ENCODE assay signal across 12 cellular contexts in the genomic region with DNA sequence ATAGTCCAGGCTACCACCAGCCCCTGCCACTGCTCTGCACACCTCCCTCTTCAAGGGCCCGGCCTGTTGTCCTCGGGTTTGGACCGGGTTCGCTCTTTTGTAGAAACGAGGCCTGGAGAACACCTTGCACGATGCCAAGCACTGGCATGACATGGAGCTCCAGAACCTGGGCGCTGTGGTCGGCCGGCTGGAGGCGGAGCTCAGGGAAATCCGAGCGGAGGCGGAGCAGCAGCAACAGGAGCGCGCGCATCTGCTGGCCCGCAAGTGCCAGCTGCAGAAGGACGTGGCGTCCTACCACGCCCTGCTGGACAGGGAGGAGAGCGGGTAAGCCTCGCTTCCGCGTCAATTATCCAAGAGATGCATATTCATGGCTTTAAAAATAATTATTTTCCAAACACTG.
A peak's percentile ranks its signal among the peaks of the same experiment; 100 is the strongest.
DNase-seq lines count a peak whose midpoint lies in the region; TF ChIP-seq lines count a peak whose summit lies in the region.
"Had no signal": no experiment of that assay in that cellular context is flagged by ENCODE, and none has a peak within 500 bp of the region (broad histone marks: within the 10 kb centered on the region; RNA-seq: fewer than 3 reads in every experiment).

No MANE protein-coding gene starts in this region.

- dilution Hi-C loops in mammary epithelial cell (cut with HindIII; ENCODE audit: low sequenced_read_pairs) = loop anchor here (5.0 kb wide), 1 partner anchor 90 kb away; no protein-coding TSS in a partner anchor

- H3K36me3 ChIP-seq in mammary epithelial cell (ENCODE audit: insufficient read depth, low read length) = no peaks in the 10 kb centered on the region

- H3K4me1 ChIP-seq in mammary epithelial cell (ENCODE audit: insufficient read depth, low read length) = no peaks in the 10 kb centered on the region

- no peaks in the 10 kb centered on the region for H3K27me3 ChIP-seq in mammary epithelial cell (ENCODE audit: insufficient read depth, low read length)

- POLR2A ChIA-PET in MCF 10A (lab: Yijun Ruan, JAX) = no interaction called here

- DNase-seq in mammary epithelial cell (peak; percentile 46), MCF 10A (ENCODE audit: unreplicated experiment) (no peak), SHP77 treated with DMSO at 0.1 percent for 48 hours (lab: John Stamatoyannopoulos, UW) (peak; percentile 82), type B pancreatic cell (ENCODE audit: extremely low spot score, unreplicated experiment) (no peak), osteocyte (ENCODE audit: extremely low spot score, unreplicated experiment) (no peak)
- no peak for DNase-seq in central memory CD4-positive, alpha-beta T cell
- DNase-seq in stimulated activated CD4-positive, alpha-beta T cell treated with anti-CD3 and anti-CD28 coated beads, Interleukin-2, amount 100 ng/mL, for 24 hours = no peak
- DNase-seq: activated CD4-positive, alpha-beta T cell treated with anti-CD3 and anti-CD28 coated beads for 4 hours; activated effector memory CD4-positive, alpha-beta T cell treated with Interleukin-2 at 50 U/mL for 16 hours; NCI-H69; SK-N-SH had no signal

- TF ChIP-seq CTCF in mammary epithelial cell (conservative IDR thresholded peaks at IDR 0.05 in 1 of 2, IDR thresholded peaks at IDR 0.05 in 1 of 2; ENCODE audit: extremely low read depth in 1 of 2, insufficient read depth in 1 of 2, low read depth in 1 of 2, low read length in 2 of 2) = no peak
- TF ChIP-seq CTCF in MCF 10A (IDR thresholded peaks at IDR 0.05; ENCODE audit: unreplicated experiment) = no peak
- TF ChIP-seq CTCF in type B pancreatic cell (conservative IDR thresholded peaks at IDR 0.05) = no peak
- TF ChIP-seq CTCF in osteocyte (IDR thresholded peaks at IDR 0.05) = no peak

- H3K36me3 Mint-ChIP-seq in MCF 10A (ENCODE audit: insufficient read depth, unreplicated experiment) (no peaks in the 10 kb centered on the region), type B pancreatic cell (no peaks in the 10 kb centered on the region), osteocyte (ENCODE audit: unreplicated experiment) (no peaks in the 10 kb centered on the region)

- no peaks in the 10 kb centered on the region for H3K79me2 ChIP-seq in mammary epithelial cell (ENCODE audit: insufficient read depth, low read length)

- WGBS in mammary epithelial cell (ENCODE audit: low coverage, missing lambda C conversion rate) = 96% methylated on average over 23 of the region's 24 CpGs

- H3K4me3 Mint-ChIP-seq in MCF 10A (ENCODE audit: unreplicated experiment) (no peak overlapping the region), type B pancreatic cell (peak overlapping the region; percentile 53), osteocyte (ENCODE audit: unreplicated experiment) (no peak overlapping the region)

- CTCF ChIA-PET in mammary epithelial cell (lab: Charles Lee; ENCODE audit: low non-redundant PET) = no interaction called here
- CTCF ChIA-PET in MCF 10A (lab: Yijun Ruan, JAX) = interaction anchor here (0.6 to 1.3 kb wide), 3 partner anchors 8 to 97 kb away, joined by 3 to 6 read pairs (median 5); no protein-coding TSS in a partner anchor

- H2AFZ ChIP-seq in mammary epithelial cell (ENCODE audit: low read depth, low read length) = no peak overlapping the region

- H3K9ac ChIP-seq in mammary epithelial cell (ENCODE audit: insufficient read depth, low read length) = no peak overlapping the region
- H3K9ac ChIP-seq: SK-N-SH had no signal

- H3K27me3 Mint-ChIP-seq in MCF 10A (ENCODE audit: insufficient read depth, unreplicated experiment) (no peaks in the 10 kb centered on the region), type B pancreatic cell (peaks cover 18% of the 10 kb centered on the region), osteocyte (ENCODE audit: unreplicated experiment) (no peaks in the 10 kb centered on the region)

- H3K9me3 Mint-ChIP-seq in MCF 10A (ENCODE audit: unreplicated experiment) (no peaks in the 10 kb centered on the region), type B pancreatic cell (no peaks in the 10 kb centered on the region), osteocyte (ENCODE audit: unreplicated experiment) (no peaks in the 10 kb centered on the region)

- in situ Hi-C loops in mammary epithelial cell (cut with MboI; ENCODE audit: low sequenced_read_pairs in 2 of 2) = loop anchor here in 1 of 2 donors (10.0 kb wide), 1 partner anchor 103 kb away; a partner anchor contains a TSS

- intact Hi-C loops in mammary epithelial cell (cut with micrococcal nuclease) (no loop called here), MCF 10A (cut with micrococcal nuclease) (no loop called here)

- H3K9me3 ChIP-seq in mammary epithelial cell (replicated peaks; ENCODE audit: insufficient read depth, low read length) (no peaks in the 10 kb centered on the region), iPS-18c (ENCODE audit: control insufficient read depth, insufficient read depth, low read length) (no peaks in the 10 kb centered on the region)
- H3K9me3 ChIP-seq: SK-N-SH had no signal

- H3K4me1 Mint-ChIP-seq in MCF 10A (ENCODE audit: insufficient read depth, unreplicated experiment) = peaks cover 6% of the 10 kb centered on the region
- peaks cover 31% of the 10 kb centered on the region for H3K4me1 Mint-ChIP-seq in type B pancreatic cell (ENCODE audit: unreplicated experiment)
- peaks cover 50% of the 10 kb centered on the region for H3K4me1 Mint-ChIP-seq in osteocyte (ENCODE audit: unreplicated experiment)

- H3K27ac ChIP-seq in mammary epithelial cell (ENCODE audit: insufficient read depth, low read depth, low read length) = no peak overlapping the region

- no peak overlapping the region for H3K4me2 ChIP-seq in mammary epithelial cell (ENCODE audit: insufficient read depth, low read depth, low read length)
- H3K4me2 ChIP-seq: SK-N-SH had no signal

- no peak overlapping the region for H3K27ac Mint-ChIP-seq in MCF 10A (ENCODE audit: low read depth, unreplicated experiment)
- no peak overlapping the region for H3K27ac Mint-ChIP-seq in type B pancreatic cell
- no peak overlapping the region for H3K27ac Mint-ChIP-seq in osteocyte (ENCODE audit: unreplicated experiment)

- H3K4me3 ChIP-seq in mammary epithelial cell (replicated peaks in 1 of 3; ENCODE audit: insufficient read depth in 1 of 3, low read depth in 2 of 3, low read length in 3 of 3) = no peak overlapping the region
- H3K4me3 ChIP-seq in iPS-18c (ENCODE audit: insufficient read depth, low read depth, low read length) = peak overlapping the region; percentile 31; the same call in 1 of the 2 replicates

- BruUV-seq in mammary epithelial cell (replicated peaks; lab: Mats Ljungman, UMichigan) (no TSS peak), MCF 10A (replicated peaks; lab: Mats Ljungman, UMichigan) (no TSS peak)

- no peaks in the 10 kb centered on the region for H4K20me1 ChIP-seq in mammary epithelial cell (ENCODE audit: insufficient read depth, low read length)

Comparison
In these comparisons a context has a peak if more than half of its experiments do, and no peak if none do; other contexts are left out.
1. DNase-seq: peak in mammary epithelial cell (single experiment) and SHP77 treated with DMSO at 0.1 percent for 48 hours (single experiment); none in MCF 10A (single experiment), type B pancreatic cell (single experiment), osteocyte (single experiment), central memory CD4-positive, alpha-beta T cell (single experiment) and stimulated activated CD4-positive, alpha-beta T cell treated with anti-CD3 and anti-CD28 coated beads, Interleukin-2, amount 100 ng/mL, for 24 hours (0 of 2).